Comparison of ENCODE assay signal across 12 cellular contexts in genomic region chr2:127874378-127875271, GRCh38. TPM values are rescaled to one million over a fixed set of nuclear protein-coding genes. Genes with fewer than 3 reads are reported as not detected.
DNase-seq lines count a peak whose midpoint lies in the region; ATAC-seq and TF ChIP-seq lines count a peak whose summit lies in the region.
"Had no signal": no experiment of that assay in that cellular context is flagged by ENCODE, and none has a peak within 500 bp of the region (broad histone marks: within the 10 kb centered on the region; RNA-seq: fewer than 3 reads in every experiment).

No MANE protein-coding gene starts in this region.

- H3K4me3 ChIP-seq in SK-N-MC (no peak overlapping the region), endodermal cell (ENCODE audit: low read length) (no peak overlapping the region)
- H3K4me3 ChIP-seq: heart right ventricle had no signal

- peak overlapping the region; percentile 2 to 11 for H3K4me3 Mint-ChIP-seq in activated T-cell treated with anti-CD3 and anti-CD28 coated beads, Interleukin-2, amount 50 U/mL, for 72 hours
- no peak overlapping the region for H3K4me3 Mint-ChIP-seq in endodermal cell
- H3K4me3 Mint-ChIP-seq in stimulated activated memory B cell treated with anti-CD40 and anti-IgM and Interleukin-4, amounts not matched to agents 10 μg/mL and 1 μg/mL and 100 μg/mL, for 72 hours, result no peak overlapping the region

- no peaks in the 10 kb centered on the region for H3K27me3 Mint-ChIP-seq in activated T-cell treated with anti-CD3 and anti-CD28 coated beads, Interleukin-2, amount 50 U/mL, for 72 hours (ENCODE audit: low read depth)
- H3K27me3 Mint-ChIP-seq in endodermal cell (ENCODE audit: insufficient read depth), result no peaks in the 10 kb centered on the region
- no peaks in the 10 kb centered on the region for H3K27me3 Mint-ChIP-seq in stimulated activated memory B cell treated with anti-CD40 and anti-IgM and Interleukin-4, amounts not matched to agents 10 μg/mL and 1 μg/mL and 100 μg/mL, for 72 hours

- peaks cover 53% of the 10 kb centered on the region for H3K36me3 ChIP-seq in SK-N-MC (ENCODE audit: insufficient read depth, low read length)
- peaks cover 48% of the 10 kb centered on the region for H3K36me3 ChIP-seq in endodermal cell (ENCODE audit: control insufficient read depth, insufficient read depth, low read length)

- peaks cover 14 to 18% of the 10 kb centered on the region in 2 donors for H3K36me3 Mint-ChIP-seq in activated T-cell treated with anti-CD3 and anti-CD28 coated beads, Interleukin-2, amount 50 U/mL, for 72 hours (ENCODE audit: insufficient read depth in 2 of 2)
- peaks cover 48% of the 10 kb centered on the region for H3K36me3 Mint-ChIP-seq in endodermal cell (ENCODE audit: low read depth)
- peaks cover 36% of the 10 kb centered on the region for H3K36me3 Mint-ChIP-seq in stimulated activated memory B cell treated with anti-CD40 and anti-IgM and Interleukin-4, amounts not matched to agents 10 μg/mL and 1 μg/mL and 100 μg/mL, for 72 hours

- H3K4me1 ChIP-seq in endodermal cell (ENCODE audit: control insufficient read depth, insufficient read depth, low read length), result no peaks in the 10 kb centered on the region

- H3K27me3 ChIP-seq in endodermal cell (ENCODE audit: control insufficient read depth, insufficient read depth, low read length, poor library complexity, severe bottlenecking), result no peaks in the 10 kb centered on the region
- H3K27me3 ChIP-seq: heart right ventricle had no signal

- WGBS in endodermal cell (ENCODE audit: insufficient coverage in 1 of 2, insufficient read length in 1 of 2), 2 experiments, result 88 to 97% methylated on average over 4 to 7 of the region's 7 CpGs

- H3K27ac Mint-ChIP-seq in activated T-cell treated with anti-CD3 and anti-CD28 coated beads, Interleukin-2, amount 50 U/mL, for 72 hours, result peak overlapping the region; percentile 78
- peak overlapping the region; percentile 72 for H3K27ac Mint-ChIP-seq in endodermal cell
- peak overlapping the region; percentile 7 for H3K27ac Mint-ChIP-seq in stimulated activated memory B cell treated with anti-CD40 and anti-IgM and Interleukin-4, amounts not matched to agents 10 μg/mL and 1 μg/mL and 100 μg/mL, for 72 hours

- H3K9me3 Mint-ChIP-seq in activated T-cell treated with anti-CD3 and anti-CD28 coated beads, Interleukin-2, amount 50 U/mL, for 72 hours, result no peaks in the 10 kb centered on the region
- no peaks in the 10 kb centered on the region for H3K9me3 Mint-ChIP-seq in endodermal cell
- H3K9me3 Mint-ChIP-seq in stimulated activated memory B cell treated with anti-CD40 and anti-IgM and Interleukin-4, amounts not matched to agents 10 μg/mL and 1 μg/mL and 100 μg/mL, for 72 hours, result no peaks in the 10 kb centered on the region

- TF ChIP-seq CTCF in endodermal cell (conservative IDR thresholded peaks at IDR 0.05), result no peak

- DNase-seq in activated T-cell treated with anti-CD3 and anti-CD28 coated beads, Interleukin-2, amount 50 U/mL, for 72 hours, result peak; percentile 26 to 40
- DNase-seq in activated T-cell treated with anti-CD3 and anti-CD28 coated beads for 4 hours (no peak), SK-N-MC (ENCODE audit: low read depth, low spot score) (no peak), endodermal cell (no peak), NCI-H146 (lab: John Stamatoyannopoulos, UW) (no peak), hypothalamus (lab: John Stamatoyannopoulos, UW) (no peak), EL (no peak)
- DNase-seq: heart right ventricle, mammary epithelial cell, NCI-H2029 treated with DMSO at 0.1 percent for 48 hours, T1000 had no signal

- H3K4me1 Mint-ChIP-seq in activated T-cell treated with anti-CD3 and anti-CD28 coated beads, Interleukin-2, amount 50 U/mL, for 72 hours (ENCODE audit: low read depth), result peaks cover 39% of the 10 kb centered on the region
- H3K4me1 Mint-ChIP-seq in endodermal cell, result peaks cover 2% of the 10 kb centered on the region
- peaks cover 42% of the 10 kb centered on the region for H3K4me1 Mint-ChIP-seq in stimulated activated memory B cell treated with anti-CD40 and anti-IgM and Interleukin-4, amounts not matched to agents 10 μg/mL and 1 μg/mL and 100 μg/mL, for 72 hours

- H3K27ac ChIP-seq in SK-N-MC (peak overlapping the region; percentile 40; the same call in 1 of the 2 replicates), endodermal cell (ENCODE audit: low read depth, low read length) (peak overlapping the region; percentile 40)

- H3K9me3 ChIP-seq in SK-N-MC (ENCODE audit: low read depth, low read length) (no peaks in the 10 kb centered on the region), endodermal cell (ENCODE audit: control insufficient read depth, low read length) (no peaks in the 10 kb centered on the region)
- H3K9me3 ChIP-seq: heart right ventricle had no signal

- H3K9ac ChIP-seq in SK-N-MC (ENCODE audit: insufficient read length) (no peak overlapping the region), endodermal cell (ENCODE audit: extremely low read depth, low read length, poor library complexity, severe bottlenecking) (no peak overlapping the region)

- peak; percentile 93 to 99 for ATAC-seq in activated T-cell treated with anti-CD3 and anti-CD28 coated beads, Interleukin-2, amount 50 U/mL, for 72 hours (replicated peaks in 1 of 2)
- ATAC-seq in stimulated activated memory B cell treated with anti-CD40 and anti-IgM and Interleukin-4, amounts not matched to agents 10 μg/mL and 1 μg/mL and 100 μg/mL, for 72 hours, result peak; percentile 48

RNA-seq across cellular contexts. Expression of gene AMMECR1L, which starts 11.1 kb away (rescaled TPM):
- total RNA-seq in activated T-cell treated with anti-CD3 and anti-CD28 coated beads, Interleukin-2, amount 50 U/mL, for 72 hours, result 10 to 100 TPM; 24.8 to 25.3 TPM
- total RNA-seq in endodermal cell, result 10 to 100 TPM; 21.7 to 22.0 TPM
- 18.1 TPM for polyA plus RNA-seq in endodermal cell (2013, experiment 1 of 2)
- 18.5 TPM for polyA plus RNA-seq in endodermal cell (2013, experiment 2 of 2)

RNA-seq across cellular contexts. Expression of gene POLR2D, which starts 16.7 kb away (rescaled TPM):
- 10 to 100 TPM; 56.3 to 74.7 TPM for total RNA-seq in activated T-cell treated with anti-CD3 and anti-CD28 coated beads, Interleukin-2, amount 50 U/mL, for 72 hours
- total RNA-seq in endodermal cell, result 10 to 100 TPM; 56.1 to 70.4 TPM
- polyA plus RNA-seq in endodermal cell (2013, experiment 1 of 2), result 53.0 TPM
- polyA plus RNA-seq in endodermal cell (2013, experiment 2 of 2), result 55.3 TPM

Comparison
In these comparisons a context has a peak if more than half of its experiments do, and no peak if none do; other contexts are left out.
1. DNase-seq: peak in activated T-cell treated with anti-CD3 and anti-CD28 coated beads, Interleukin-2, amount 50 U/mL, for 72 hours (2 of 2); none in activated T-cell treated with anti-CD3 and anti-CD28 coated beads for 4 hours (single experiment), SK-N-MC (single experiment), endodermal cell (single experiment), NCI-H146 (single experiment), hypothalamus (0 of 51) and EL (single experiment).
2. H3K27ac Mint-ChIP-seq: peak in every context shown above with its lines; median percentile 78 in activated T-cell treated with anti-CD3 and anti-CD28 coated beads, Interleukin-2, amount 50 U/mL, for 72 hours; 72 in endodermal cell; 7 in stimulated activated memory B cell treated with anti-CD40 and anti-IgM and Interleukin-4, amounts not matched to agents 10 μg/mL and 1 μg/mL and 100 μg/mL, for 72 hours.
3. H3K4me3 Mint-ChIP-seq: peak in activated T-cell treated with anti-CD3 and anti-CD28 coated beads, Interleukin-2, amount 50 U/mL, for 72 hours (2 of 2); none in endodermal cell (single experiment) and stimulated activated memory B cell treated with anti-CD40 and anti-IgM and Interleukin-4, amounts not matched to agents 10 μg/mL and 1 μg/mL and 100 μg/mL, for 72 hours (single experiment).